20 cellular contexts compared by ENCODE assay signal in genomic region chr11:32400196-32400595, GRCh38. TPM values are rescaled to one million over a fixed set of nuclear protein-coding genes. Genes with fewer than 3 reads are reported as not detected.
A peak's percentile ranks its signal among the peaks of the same experiment; 100 is the strongest.
DNase-seq lines count a peak whose midpoint lies in the region; ATAC-seq and TF ChIP-seq lines count a peak whose summit lies in the region.
"Had no signal": no experiment of that assay in that cellular context is flagged by ENCODE, and none has a peak within 500 bp of the region (broad histone marks: within the 10 kb centered on the region; RNA-seq: fewer than 3 reads in every experiment).

No MANE protein-coding gene starts in this region.

- ATAC-seq in RWPE2 (ENCODE audit: low read depth) (peak; percentile 67), omental fat pad (ENCODE audit: low FRiP score) (peak; percentile 63)
- ATAC-seq: activated CD8-positive, alpha-beta T cell treated with anti-CD3 and anti-CD28 coated beads for 36 hours; PC-3; stimulated activated memory B cell treated with anti-CD40 and anti-IgM and Interleukin-4, amounts not matched to agents 10 μg/mL and 1 μg/mL and 100 μg/mL, for 72 hours; upper lobe of right lung had no signal

- intact Hi-C loops in posterior cingulate gyrus (cut with DNase I), result no loop called here

- H3K36me3 ChIP-seq in GM23248 (ENCODE audit: low read depth) (no peaks in the 10 kb centered on the region), RWPE2 (ENCODE audit: low read depth) (no peaks in the 10 kb centered on the region), fibroblast of lung (ENCODE audit: control insufficient read depth, insufficient read depth, low read length) (no peaks in the 10 kb centered on the region)
- H3K36me3 ChIP-seq: BE2C, colonic mucosa, neural progenitor cell, upper lobe of right lung had no signal

- no peaks in the 10 kb centered on the region for H3K4me1 ChIP-seq in GM23248 (ENCODE audit: insufficient read depth)
- no peaks in the 10 kb centered on the region for H3K4me1 ChIP-seq in RWPE2 (ENCODE audit: insufficient read depth, poor library complexity, severe bottlenecking)
- H3K4me1 ChIP-seq in fibroblast of lung (ENCODE audit: control insufficient read depth, extremely low read depth, insufficient read depth, low read length), result no peaks in the 10 kb centered on the region
- H3K4me1 ChIP-seq: BE2C, colonic mucosa, esophagus muscularis mucosa, neural progenitor cell, upper lobe of right lung had no signal

- H3K4me2 ChIP-seq in GM23248 (ENCODE audit: unreplicated experiment) (no peak overlapping the region), fibroblast of lung (ENCODE audit: extremely low read depth, insufficient read depth, low read length) (no peak overlapping the region)
- H3K4me2 ChIP-seq: neural progenitor cell had no signal

- H3K9me2 ChIP-seq in GM23248 (ENCODE audit: insufficient read depth), result no peaks in the 10 kb centered on the region

- H3K27ac ChIP-seq in GM23248 (no peak overlapping the region), RWPE2 (ENCODE audit: poor library complexity, severe bottlenecking) (no peak overlapping the region), fibroblast of lung (ENCODE audit: insufficient read depth, low read length) (no peak overlapping the region)
- H3K27ac ChIP-seq: colonic mucosa, esophagus muscularis mucosa, neural progenitor cell, upper lobe of right lung had no signal

- no peaks in the 10 kb centered on the region for H3F3A ChIP-seq in GM23248 (ENCODE audit: insufficient read depth)

- in situ Hi-C loops in GM23248 (cut with MboI), result no loop called here

- H3K9ac ChIP-seq in GM23248, result no peak overlapping the region
- no peak overlapping the region for H3K9ac ChIP-seq in fibroblast of lung (ENCODE audit: insufficient read depth, low read length)
- H3K9ac ChIP-seq: neural progenitor cell had no signal

- no peaks in the 10 kb centered on the region for H4K20me1 ChIP-seq in GM23248 (ENCODE audit: insufficient read depth)
- no peaks in the 10 kb centered on the region for H4K20me1 ChIP-seq in fibroblast of lung (ENCODE audit: control insufficient read depth, extremely low read depth, insufficient read depth, low read length)

- 16 to 22% methylated on average over 16 of the region's 16 CpGs for WGBS in GM23248 (ENCODE audit: low coverage in 1 of 2, low lambda C conversion rate in 2 of 2, missing lambda C conversion rate in 2 of 2), 2 experiments

- TF ChIP-seq CTCF in RWPE2 (IDR thresholded peaks at IDR 0.05; ENCODE audit: poor library complexity, severe bottlenecking), result no peak
- TF ChIP-seq CTCF in fibroblast of lung (conservative IDR thresholded peaks at IDR 0.05 in 1 of 2, IDR thresholded peaks at IDR 0.05 in 1 of 2; ENCODE audit: low read depth in 1 of 2, low read length in 2 of 2), result no peak
- TF ChIP-seq CTCF in omental fat pad (IDR thresholded peaks at IDR 0.05), result no peak

- H3K9me3 ChIP-seq in GM23248 (ENCODE audit: low read depth) (no peaks in the 10 kb centered on the region), RWPE2 (ENCODE audit: severe bottlenecking) (no peaks in the 10 kb centered on the region), fibroblast of lung (ENCODE audit: control insufficient read depth, insufficient read depth, low read depth, low read length) (no peaks in the 10 kb centered on the region)
- H3K9me3 ChIP-seq: BE2C, colonic mucosa, esophagus muscularis mucosa, upper lobe of right lung had no signal

- peaks cover 6% of the 10 kb centered on the region for H3K27me3 ChIP-seq in GM23248 (replicated peaks; ENCODE audit: insufficient read depth)
- no peaks in the 10 kb centered on the region for H3K27me3 ChIP-seq in RWPE2 (ENCODE audit: insufficient read depth, poor library complexity, severe bottlenecking)
- no peaks in the 10 kb centered on the region for H3K27me3 ChIP-seq in fibroblast of lung (ENCODE audit: control insufficient read depth, insufficient read depth, low read length)
- H3K27me3 ChIP-seq: BE2C, colonic mucosa, upper lobe of right lung had no signal

- H2AFZ ChIP-seq in GM23248 (no peak overlapping the region), fibroblast of lung (ENCODE audit: low read length) (no peak overlapping the region)
- H2AFZ ChIP-seq: neural progenitor cell had no signal

- no peaks in the 10 kb centered on the region for H3K79me2 ChIP-seq in GM23248 (ENCODE audit: insufficient read depth)
- H3K79me2 ChIP-seq in fibroblast of lung (ENCODE audit: control insufficient read depth, insufficient read depth, low read length), result no peaks in the 10 kb centered on the region

- no peak overlapping the region for H3K4me3 ChIP-seq in GM23248
- H3K4me3 ChIP-seq in RWPE2 (ENCODE audit: severe bottlenecking), result no peak overlapping the region
- H3K4me3 ChIP-seq in fibroblast of lung (replicated peaks in 1 of 4; ENCODE audit: control extremely low read depth in 1 of 4, insufficient read depth in 1 of 4, low read depth in 3 of 4, low read length in 4 of 4), result no peak overlapping the region
- H3K4me3 ChIP-seq: colonic mucosa, esophagus muscularis mucosa, neural progenitor cell, upper lobe of right lung had no signal

- DNase-seq in GM23248 (peak; percentile 16), RWPE2 (ENCODE audit: low spot score) (no peak), fibroblast of lung (ENCODE audit: low read depth in 2 of 2) (peak; percentile 44 to 49), omental fat pad (ENCODE audit: low spot score) (no peak), posterior cingulate gyrus (no peak), OCI-M2 (lab: John Stamatoyannopoulos, UW; ENCODE audit: unreplicated experiment) (no peak)
- DNase-seq in NK-92 treated with Interleukin-12 subunit alpha and Interleukin-12 subunit beta, amount 100 ng/mL, for 24 hours (lab: John Stamatoyannopoulos, UW), result no peak
- no peak for DNase-seq in stimulated activated CD4-positive, alpha-beta T cell treated with anti-CD3 and anti-CD28 coated beads, Interleukin-4, amount 100 ng/mL, for 4 hours
- DNase-seq: activated CD8-positive, alpha-beta T cell treated with anti-CD3 and anti-CD28 coated beads for 36 hours; BE2C; colonic mucosa; DMS153; NCI-H1105 treated with DMSO at 0.1 percent for 48 hours; PC-3; upper lobe of right lung had no signal

RNA-seq across cellular contexts. Expression of gene WT1, which starts 35.1 kb away (rescaled TPM):
- total RNA-seq in GM23248 (2014; rRNA removed; shearing (Covaris generic)), result not detected in 2 replicates
- polyA plus RNA-seq in GM23248 (2016; fragmentation: Nextera tagmentation; extraction: Ambion mirVana) (not detected in 2 replicates), fibroblast of lung (0.06 TPM in 1 of 2 replicates, not detected in the other)
- total RNA-seq in fibroblast of lung (0.26 TPM in 1 of 2 replicates, not detected in the other), omental fat pad (10 to 100 TPM in 3 of 4 donors, 1 to 10 TPM in 1; 5.5 to 78.0 (median 44.1) TPM)
- 0.05 TPM in 1 of 2 replicates, not detected in the other for polyA plus RNA-seq in fibroblast of lung (2012)
- polyA minus RNA-seq in fibroblast of lung (ENCODE audit: low replicate concordance), result not detected in 2 replicates
- total RNA-seq: activated CD8-positive, alpha-beta T cell treated with anti-CD3 and anti-CD28 coated beads for 36 hours; activated T-helper 1 cell treated with anti-CD3 and anti-CD28 coated beads, Interleukin-12 subunit alpha, Interleukin-12 subunit beta, Interleukin-2, Interleukin-4 antibody, amounts not matched to agents 30 ng/mL and 10 ng/mL and 1 ng/mL, durations not matched to agents 14 hours and 24 hours and 36 hours; skeletal muscle tissue had no signal

Comparison
In these comparisons a context has a peak if more than half of its experiments do, and no peak if none do; other contexts are left out.
1. DNase-seq: peak in GM23248 (single experiment) and fibroblast of lung (2 of 2); none in RWPE2 (single experiment), omental fat pad (single experiment), posterior cingulate gyrus (0 of 10), NK-92 treated with Interleukin-12 subunit alpha and Interleukin-12 subunit beta, amount 100 ng/mL, for 24 hours (single experiment), OCI-M2 (single experiment) and stimulated activated CD4-positive, alpha-beta T cell treated with anti-CD3 and anti-CD28 coated beads, Interleukin-4, amount 100 ng/mL, for 4 hours (0 of 2).